23 cellular contexts compared by ENCODE assay signal in genomic region chr6:36714511-36714910, GRCh38. TPM values are rescaled to one million over a fixed set of nuclear protein-coding genes. Genes with fewer than 3 reads are reported as not detected.
"Had no signal": no experiment of that assay in that cellular context is flagged by ENCODE, and none has a peak within 500 bp of the region (broad histone marks: within the 10 kb centered on the region; RNA-seq: fewer than 3 reads in every experiment).

No MANE protein-coding gene starts in this region.

- DNase-seq: dermis blood vessel endothelial cell; effector memory CD4-positive, alpha-beta T cell; erythroblast; esophagus squamous epithelium; head of caudate nucleus; kidney; left cardiac atrium; left ventricle myocardium inferior; lower lobe of right lung; naive thymus-derived CD4-positive, alpha-beta T cell; occipital lobe; pancreas; stimulated activated CD4-positive, alpha-beta T cell treated with anti-CD3 and anti-CD28 coated beads, Interleukin-2, amount 100 ng/mL, for 24 hours; stimulated activated CD4-positive, alpha-beta T cell treated with anti-CD3 and anti-CD28 coated beads, Interleukin-4, amount 100 ng/mL, for 24 hours; stimulated activated naive CD4-positive, alpha-beta T cell treated with Interleukin-2 at 50 U/mL for 16 hours; stomach; thyroid gland; trophoblast cell had no signal

- H3K4me1 Mint-ChIP-seq: nephron; stimulated activated effector memory CD8-positive, alpha-beta T cell treated with anti-CD3 and anti-CD28 coated beads, Interleukin-12 subunit alpha, Interleukin-12 subunit beta, amount 100 ng/mL, for 72 hours had no signal

- ATAC-seq: left cardiac atrium; naive thymus-derived CD4-positive, alpha-beta T cell; pancreas; sciatic nerve; stimulated activated effector memory CD8-positive, alpha-beta T cell treated with anti-CD3 and anti-CD28 coated beads, Interleukin-12 subunit alpha, Interleukin-12 subunit beta, amount 100 ng/mL, for 72 hours had no signal

- H3K9me3 Mint-ChIP-seq: naive thymus-derived CD4-positive, alpha-beta T cell; nephron; stimulated activated effector memory CD8-positive, alpha-beta T cell treated with anti-CD3 and anti-CD28 coated beads, Interleukin-12 subunit alpha, Interleukin-12 subunit beta, amount 100 ng/mL, for 72 hours had no signal

- H3K4me3 Mint-ChIP-seq: naive thymus-derived CD4-positive, alpha-beta T cell; nephron; stimulated activated effector memory CD8-positive, alpha-beta T cell treated with anti-CD3 and anti-CD28 coated beads, Interleukin-12 subunit alpha, Interleukin-12 subunit beta, amount 100 ng/mL, for 72 hours had no signal

- H3K36me3 Mint-ChIP-seq: naive thymus-derived CD4-positive, alpha-beta T cell; stimulated activated effector memory CD8-positive, alpha-beta T cell treated with anti-CD3 and anti-CD28 coated beads, Interleukin-12 subunit alpha, Interleukin-12 subunit beta, amount 100 ng/mL, for 72 hours had no signal

- H3K27ac Mint-ChIP-seq: naive thymus-derived CD4-positive, alpha-beta T cell; nephron; stimulated activated effector memory CD8-positive, alpha-beta T cell treated with anti-CD3 and anti-CD28 coated beads, Interleukin-12 subunit alpha, Interleukin-12 subunit beta, amount 100 ng/mL, for 72 hours had no signal

RNA-seq across cellular contexts. Expression of gene RAB44, which starts 16.9 kb away (rescaled TPM):
- total RNA-seq: frontal cortex, occipital lobe, smooth muscle cell had no signal
